ENCODE assay signal across 8 cellular contexts in genomic region chr1:111450185-111450584, GRCh38. TPM values are rescaled to one million over a fixed set of nuclear protein-coding genes. Genes with fewer than 3 reads are reported as not detected.
A peak's percentile ranks its signal among the peaks of the same experiment; 100 is the strongest.
DNase-seq lines count a peak whose midpoint lies in the region; ATAC-seq, FAIRE-seq and TF ChIP-seq lines count a peak whose summit lies in the region.

No MANE protein-coding gene starts in this region.

- H3K4me3 ChIP-seq in right atrium auricular region = peak overlapping the region; percentile 72 to 78
- H3K4me3 ChIP-seq in bronchial epithelial cell (ENCODE audit: low read depth, low read length) = peak overlapping the region; percentile 93
- peak overlapping the region; percentile 100 for H3K4me3 ChIP-seq in mucosa of rectum (ENCODE audit: low read length in 2 of 2)

- TF ChIP-seq CTCF in right atrium auricular region (IDR thresholded peaks at IDR 0.05) (no peak), bronchial epithelial cell (IDR thresholded peaks at IDR 0.05; ENCODE audit: insufficient read depth, low read length, severe bottlenecking) (no peak)

- H3K9me3 ChIP-seq in right atrium auricular region = no peaks in the 10 kb centered on the region
- no peaks in the 10 kb centered on the region for H3K9me3 ChIP-seq in mucosa of rectum (ENCODE audit: control insufficient read depth in 2 of 2, low read length in 2 of 2)

- FAIRE-seq in bronchial epithelial cell (lab: Jason Lieb, UNC) = no peak

- intact Hi-C loops in Right ventricle myocardium superior (cut with DNase I) = no loop called here

- peak overlapping the region; percentile 97 to 99 for H3K9ac ChIP-seq in mucosa of rectum (ENCODE audit: low read depth in 1 of 2, low read length in 2 of 2)

- DNase-seq in right atrium auricular region (ENCODE audit: low spot score) (no peak), Right ventricle myocardium superior (no peak), bronchial epithelial cell (ENCODE audit: low read depth) (no peak), DMS79 (lab: John Stamatoyannopoulos, UW) (no peak), amygdala (lab: John Stamatoyannopoulos, UW) (no peak)

- H3K4me1 ChIP-seq in right atrium auricular region = peaks cover 0 to 51% of the 10 kb centered on the region in 2 donors
- H3K4me1 ChIP-seq in mucosa of rectum (ENCODE audit: control insufficient read depth in 2 of 2, insufficient read depth in 2 of 2, low read length in 2 of 2) = peaks cover 30 to 40% of the 10 kb centered on the region in 2 donors

- H3K27me3 ChIP-seq in right atrium auricular region (no peaks in the 10 kb centered on the region), bronchial epithelial cell (ENCODE audit: control insufficient read depth, insufficient read depth, low read length) (no peaks in the 10 kb centered on the region), mucosa of rectum (ENCODE audit: control insufficient read depth in 2 of 2, insufficient read depth in 2 of 2, low read length in 2 of 2) (no peaks in the 10 kb centered on the region)

- ATAC-seq in Right ventricle myocardium superior (ENCODE audit: poor library complexity) = no peak
- no peak for ATAC-seq in HG02610 (IDR thresholded peaks at IDR 0.05; ENCODE audit: unreplicated experiment)
- no peak for ATAC-seq in HG03108 (IDR thresholded peaks at IDR 0.05; ENCODE audit: unreplicated experiment)

- H3K27ac ChIP-seq in right atrium auricular region (peak overlapping the region; percentile 84 to 87), mucosa of rectum (ENCODE audit: low read depth in 2 of 2, low read length in 2 of 2) (peak overlapping the region in 1 of 2 donors; percentile 89)

- peaks cover 14% of the 10 kb centered on the region for H3K36me3 ChIP-seq in right atrium auricular region
- peaks cover 6% of the 10 kb centered on the region for H3K36me3 ChIP-seq in bronchial epithelial cell (ENCODE audit: control insufficient read depth, insufficient read depth, low read length)
- peaks cover 21 to 22% of the 10 kb centered on the region in 2 donors for H3K36me3 ChIP-seq in mucosa of rectum (ENCODE audit: control insufficient read depth in 2 of 2, insufficient read depth in 2 of 2, low read length in 2 of 2)

RNA-seq across cellular contexts. Expression of gene ATP5PB, which starts 0.9 kb away (rescaled TPM):
- total RNA-seq in right atrium auricular region (100 to 1,000 TPM; 297 to 429 TPM), Right ventricle myocardium superior (680 TPM), bronchial epithelial cell (234 and 259 TPM in 2 replicates)

RNA-seq across cellular contexts. Expression of gene WDR77, which starts 1.1 kb away (rescaled TPM):
- 10 to 100 TPM; 29.9 to 44.0 TPM for total RNA-seq in right atrium auricular region
- total RNA-seq in Right ventricle myocardium superior = 25.4 TPM
- total RNA-seq in bronchial epithelial cell = 31.7 and 57.4 TPM in 2 replicates

RNA-seq across cellular contexts. Expression of gene OVGP1, which starts 22.6 kb away (rescaled TPM):
- total RNA-seq in right atrium auricular region (under 1 TPM in 1 of 2 donors, not detected in 1; 0.83 TPM), Right ventricle myocardium superior (0.35 TPM), bronchial epithelial cell (1.6 and 1.7 TPM in 2 replicates)

RNA-seq across cellular contexts. Expression of gene C1orf162, which starts 23.6 kb away (rescaled TPM):
- total RNA-seq in right atrium auricular region (10 to 100 TPM in 1 of 2 donors, 1 to 10 TPM in 1; 9.6 to 33.6 TPM), Right ventricle myocardium superior (5.6 TPM), bronchial epithelial cell (0.38 and 1.1 TPM in 2 replicates)

RNA-seq across cellular contexts. Expression of gene ADORA3, which starts 53.2 kb away (rescaled TPM):
- total RNA-seq in right atrium auricular region (10 to 100 TPM in 1 of 2 donors, 1 to 10 TPM in 1; 2.0 to 11.3 TPM), Right ventricle myocardium superior (3.3 TPM), bronchial epithelial cell (not detected in 2 replicates)
